In genomic region chr20:17495826-17496225, GRCh38 we compare ENCODE assay signal across 24 cellular contexts.
"Had no signal": no experiment of that assay in that cellular context is flagged by ENCODE, and none has a peak within 500 bp of the region (broad histone marks: within the 10 kb centered on the region; RNA-seq: fewer than 3 reads in every experiment).

No MANE protein-coding gene starts in this region.

- H3K27ac ChIP-seq: cardiac muscle cell, PC-9, SK-N-MC, VCaP had no signal

- DNase-seq: activated CD4-positive, alpha-beta memory T cell treated with anti-CD3 and anti-CD28 coated beads for 36 hours; activated CD4-positive, alpha-beta T cell treated with anti-CD3 and anti-CD28 coated beads, Interleukin-2, amount 10 ng/mL, durations not matched to agents 7 days and 5 days; activated CD4-positive, CD25-positive, alpha-beta regulatory T cell; activated gamma-delta T cell; activated naive CD4-positive, alpha-beta T cell treated with anti-CD3 and anti-CD28 coated beads for 36 hours; activated T-cell treated with anti-CD3 and anti-CD28 coated beads, Interleukin-2, amount 50 U/mL, for 24 hours; amygdala; Kasumi-1; KBM-7; NCI-H1417; NCI-H2029 treated with DMSO at 0.1 percent for 48 hours; NCI-H345; NCI-H510A; NCI-H69; PC-9; T-cell; T-helper 2 cell; T1000 had no signal

- ATAC-seq: T-cell had no signal

- H3K27me3 ChIP-seq: cardiac muscle cell had no signal

- H3K4me1 Mint-ChIP-seq: activated CD4-positive, alpha-beta T cell treated with anti-CD3 and anti-CD28 coated beads, Interleukin-2, amount 10 ng/mL, durations not matched to agents 7 days and 5 days; T-cell had no signal

- H3K27me3 Mint-ChIP-seq: activated CD4-positive, alpha-beta memory T cell treated with anti-CD3 and anti-CD28 coated beads for 36 hours; activated naive CD8-positive, alpha-beta T cell; activated T-cell treated with anti-CD3 and anti-CD28 coated beads, Interleukin-2, amount 50 U/mL, for 24 hours; T-cell had no signal

- H3K4me3 Mint-ChIP-seq: activated CD4-positive, alpha-beta memory T cell treated with anti-CD3 and anti-CD28 coated beads for 36 hours; activated CD4-positive, alpha-beta T cell treated with anti-CD3 and anti-CD28 coated beads, Interleukin-2, amount 10 ng/mL, durations not matched to agents 7 days and 5 days; activated naive CD4-positive, alpha-beta T cell treated with anti-CD3 and anti-CD28 coated beads for 36 hours; activated naive CD8-positive, alpha-beta T cell; activated T-cell treated with anti-CD3 and anti-CD28 coated beads, Interleukin-2, amount 50 U/mL, for 24 hours; activated T-helper 1 cell treated with anti-CD3 and anti-CD28 coated beads, Interleukin-12 subunit alpha, Interleukin-12 subunit beta, Interleukin-2, Interleukin-4 antibody, amounts not matched to agents 30 ng/mL and 10 ng/mL and 1 ng/mL, durations not matched to agents 14 hours and 24 hours and 36 hours; brain; T-cell had no signal

- H3K36me3 Mint-ChIP-seq: activated CD4-positive, alpha-beta memory T cell treated with anti-CD3 and anti-CD28 coated beads for 36 hours; activated naive CD8-positive, alpha-beta T cell; brain; T-cell had no signal

- H3K9me3 Mint-ChIP-seq: activated CD4-positive, alpha-beta memory T cell treated with anti-CD3 and anti-CD28 coated beads for 36 hours; activated CD4-positive, alpha-beta T cell treated with anti-CD3 and anti-CD28 coated beads, Interleukin-2, amount 10 ng/mL, durations not matched to agents 7 days and 5 days; activated naive CD4-positive, alpha-beta T cell treated with anti-CD3 and anti-CD28 coated beads for 36 hours; activated T-cell treated with anti-CD3 and anti-CD28 coated beads, Interleukin-2, amount 50 U/mL, for 24 hours; activated T-helper 1 cell treated with anti-CD3 and anti-CD28 coated beads, Interleukin-12 subunit alpha, Interleukin-12 subunit beta, Interleukin-2, Interleukin-4 antibody, amounts not matched to agents 30 ng/mL and 10 ng/mL and 1 ng/mL, durations not matched to agents 14 hours and 24 hours and 36 hours; brain; T-cell had no signal

- H3K4me3 ChIP-seq: cardiac muscle cell, PC-9, SK-N-MC had no signal

- H3K36me3 ChIP-seq: cardiac muscle cell had no signal

- H3K27ac Mint-ChIP-seq: activated CD4-positive, alpha-beta memory T cell treated with anti-CD3 and anti-CD28 coated beads for 36 hours; activated CD4-positive, alpha-beta T cell treated with anti-CD3 and anti-CD28 coated beads, Interleukin-2, amount 10 ng/mL, durations not matched to agents 7 days and 5 days; activated naive CD4-positive, alpha-beta T cell treated with anti-CD3 and anti-CD28 coated beads for 36 hours; activated naive CD8-positive, alpha-beta T cell; activated T-cell treated with anti-CD3 and anti-CD28 coated beads, Interleukin-2, amount 50 U/mL, for 24 hours; activated T-helper 1 cell treated with anti-CD3 and anti-CD28 coated beads, Interleukin-12 subunit alpha, Interleukin-12 subunit beta, Interleukin-2, Interleukin-4 antibody, amounts not matched to agents 30 ng/mL and 10 ng/mL and 1 ng/mL, durations not matched to agents 14 hours and 24 hours and 36 hours; brain; T-cell had no signal
